In the genomic region with DNA sequence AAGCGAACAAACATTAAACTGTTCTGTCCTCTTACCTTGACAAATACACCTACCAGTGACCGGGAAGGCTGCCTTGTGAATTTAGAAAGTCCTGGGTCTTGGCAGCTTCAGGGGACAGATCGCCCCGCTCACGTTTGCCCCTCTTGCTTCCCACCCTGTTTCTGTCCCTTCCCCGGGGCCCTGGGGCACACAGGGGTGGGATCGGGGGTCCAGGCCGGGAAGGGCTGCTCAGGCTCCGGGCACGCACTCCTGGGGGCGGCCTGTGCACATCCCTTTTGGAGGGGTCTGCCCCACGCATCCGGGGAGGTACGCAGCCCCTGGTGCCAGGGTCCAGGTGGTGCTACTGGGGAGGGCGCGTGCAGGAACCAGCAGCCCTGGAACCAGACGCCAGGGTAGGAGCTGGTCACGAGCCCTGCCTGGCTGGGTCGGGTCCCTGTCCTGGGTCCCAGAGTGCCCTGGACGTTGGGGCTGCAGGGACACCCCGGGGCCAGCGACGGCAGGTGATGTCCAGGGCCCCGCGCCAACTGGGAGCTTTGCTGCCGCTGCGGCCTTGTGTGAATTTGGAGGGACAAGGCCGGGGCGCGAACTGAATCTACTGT, we compare ENCODE assay signal across 13 cellular contexts. TPM values are rescaled to one million over a fixed set of nuclear protein-coding genes. Genes with fewer than 3 reads are reported as not detected.
DNase-seq lines count a peak whose midpoint lies in the region; ATAC-seq and TF ChIP-seq lines count a peak whose summit lies in the region.
"Had no signal": no experiment of that assay in that cellular context is flagged by ENCODE, and none has a peak within 500 bp of the region (broad histone marks: within the 10 kb centered on the region; RNA-seq: fewer than 3 reads in every experiment).

No MANE protein-coding gene starts in this region.

- peak in 1 of 2 donors; percentile 8 for DNase-seq in stimulated activated naive CD8-positive, alpha-beta T cell treated with anti-CD3 and anti-CD28 coated beads, Interleukin-15, amount 100 ng/mL, for 72 hours
- DNase-seq in stimulated activated naive CD8-positive, alpha-beta T cell treated with anti-CD3 and anti-CD28 coated beads, Interleukin-15, Interleukin-2, amounts not matched to agents 100 U/mL and 50 U/mL, for 24 hours = no peak
- DNase-seq in SK-N-SH (peak; percentile 46), memory B cell (ENCODE audit: low spot score in 2 of 2) (no peak), aorta (peak in 1 of 2 donors; percentile 76), UCSD-AML1 (lab: John Stamatoyannopoulos, UW; ENCODE audit: unreplicated experiment) (no peak), NCI-H2196 (lab: John Stamatoyannopoulos, UW; ENCODE audit: unreplicated experiment) (no peak)
- DNase-seq: NK-92 treated with Interleukin-12 subunit alpha and Interleukin-12 subunit beta, amount 100 ng/mL, for 24 hours had no signal

- CTCF ChIA-PET in SK-N-SH (lab: Yijun Ruan, JAX) = interaction anchor here (0.6 to 2.7 kb wide), 36 partner anchors 8 to 1688 kb away, joined by 3 to 35 read pairs (median 4); partner anchors contain the start of gene C10orf143

- H2AFZ ChIP-seq in SK-N-SH (ENCODE audit: low read depth) = no peak overlapping the region

- no peak for TF ChIP-seq RAD21 in SK-N-SH (IDR thresholded peaks at IDR 0.05; ENCODE audit: low read length)

- TF ChIP-seq CTCF in SK-N-SH (IDR thresholded peaks at IDR 0.05) = no peak

- intact Hi-C loops in aorta (cut with DNase I) = loop anchor here (5.0 to 10.0 kb wide), 2 partner anchors 1595 to 1598 kb away; no protein-coding TSS in a partner anchor

- no peaks in the 10 kb centered on the region for H3K79me2 ChIP-seq in SK-N-SH (ENCODE audit: insufficient read depth)

- peak; percentile 44 for ATAC-seq in stimulated activated naive CD8-positive, alpha-beta T cell treated with anti-CD3 and anti-CD28 coated beads, Interleukin-15, amount 100 ng/mL, for 72 hours
- no peak for ATAC-seq in stimulated activated naive CD8-positive, alpha-beta T cell treated with anti-CD3 and anti-CD28 coated beads, Interleukin-15, Interleukin-2, amounts not matched to agents 100 U/mL and 50 U/mL, for 24 hours
- ATAC-seq in memory B cell (ENCODE audit: low read depth) = no peak
- ATAC-seq in aorta (ENCODE audit: low FRiP score) = peak; percentile 10
- ATAC-seq in HG03521 (IDR thresholded peaks at IDR 0.05; ENCODE audit: unreplicated experiment) = no peak

- H3K27me3 ChIP-seq in SK-N-SH (ENCODE audit: insufficient read depth) (no peaks in the 10 kb centered on the region), aorta (ENCODE audit: control insufficient read depth in 1 of 2, insufficient read depth in 2 of 2, low read length in 1 of 2) (no peaks in the 10 kb centered on the region)
- H3K27me3 ChIP-seq: dorsolateral prefrontal cortex had no signal

- H3K36me3 ChIP-seq in SK-N-SH (replicated peaks in 1 of 2; ENCODE audit: control insufficient read depth in 1 of 2, insufficient read depth in 2 of 2, low read length in 1 of 2) (peaks cover 10 to 19% of the 10 kb centered on the region in 2 experiments), aorta (ENCODE audit: control insufficient read depth in 1 of 2, insufficient read depth in 2 of 2, low read length in 1 of 2) (peaks cover 0 to 2% of the 10 kb centered on the region in 2 donors)

- peaks cover 0 to 17% of the 10 kb centered on the region in 2 experiments; a peak in 1 of 4 replicates for H3K4me1 ChIP-seq in SK-N-SH (ENCODE audit: control insufficient read depth in 1 of 2, insufficient read depth in 2 of 2, low read depth in 1 of 2, low read length in 1 of 2)
- H3K4me1 ChIP-seq in aorta (ENCODE audit: control insufficient read depth in 1 of 2, insufficient read depth in 2 of 2, low read length in 2 of 2) = no peaks in the 10 kb centered on the region

- H3K27ac Mint-ChIP-seq in stimulated activated naive CD8-positive, alpha-beta T cell treated with anti-CD3 and anti-CD28 coated beads, Interleukin-15, amount 100 ng/mL, for 72 hours = no peak overlapping the region
- H3K27ac Mint-ChIP-seq in memory B cell = no peak overlapping the region
- H3K27ac Mint-ChIP-seq: activated naive CD8-positive, alpha-beta T cell treated with anti-CD3 and anti-CD28 coated beads, Interleukin-2, amount 10 ng/mL, durations not matched to agents 7 days and 5 days; CD8-positive, alpha-beta memory T cell had no signal

- TF ChIP-seq EP300 in SK-N-SH (IDR thresholded peaks at IDR 0.05; ENCODE audit: borderline replicate concordance in 1 of 2, low read depth in 1 of 2, low read length in 1 of 2) = no peak

- no peak overlapping the region for H3K4me2 ChIP-seq in SK-N-SH

- H3K27ac ChIP-seq in SK-N-SH (ENCODE audit: low read depth in 2 of 2, low read length in 1 of 2) = no peak overlapping the region
- no peak overlapping the region for H3K27ac ChIP-seq in aorta (ENCODE audit: low read depth in 1 of 2, low read length in 2 of 2)
- H3K27ac ChIP-seq: left lung had no signal

- POLR2A ChIA-PET in SK-N-SH (lab: Yijun Ruan, JAX) = interaction anchor here (0.8 kb wide), 1 partner anchor 79 kb away, joined by 3 read pairs; no protein-coding TSS in a partner anchor

- H3K4me3 Mint-ChIP-seq in stimulated activated naive CD8-positive, alpha-beta T cell treated with anti-CD3 and anti-CD28 coated beads, Interleukin-15, amount 100 ng/mL, for 72 hours = no peak overlapping the region
- H3K4me3 Mint-ChIP-seq in memory B cell = peak overlapping the region; percentile 43
- H3K4me3 Mint-ChIP-seq: activated naive CD8-positive, alpha-beta T cell treated with anti-CD3 and anti-CD28 coated beads, Interleukin-2, amount 10 ng/mL, durations not matched to agents 7 days and 5 days had no signal

- no peaks in the 10 kb centered on the region for H3F3A ChIP-seq in SK-N-SH (replicated peaks; ENCODE audit: insufficient read depth)

- peaks cover 19% of the 10 kb centered on the region for H3K27me3 Mint-ChIP-seq in stimulated activated naive CD8-positive, alpha-beta T cell treated with anti-CD3 and anti-CD28 coated beads, Interleukin-15, amount 100 ng/mL, for 72 hours
- H3K27me3 Mint-ChIP-seq in memory B cell = peaks cover 12% of the 10 kb centered on the region

- H3K4me3 ChIP-seq in SK-N-SH (ENCODE audit: low read depth in 2 of 2, low read length in 1 of 2) (no peak overlapping the region; a peak in 1 of 4 replicates), aorta (ENCODE audit: low read length in 2 of 2) (no peak overlapping the region)

- H3K9me3 ChIP-seq in SK-N-SH (no peaks in the 10 kb centered on the region), aorta (ENCODE audit: control insufficient read depth, low read length) (no peaks in the 10 kb centered on the region)
- H3K9me3 ChIP-seq: left lung had no signal

- H3K9me2 ChIP-seq in SK-N-SH = no peaks in the 10 kb centered on the region

- H3K36me3 Mint-ChIP-seq in memory B cell = peaks cover 11% of the 10 kb centered on the region

- H3K9ac ChIP-seq in SK-N-SH = no peak overlapping the region

- WGBS in SK-N-SH (ENCODE audit: low lambda C conversion rate) = 80% methylated on average over 17 of the region's 30 CpGs
- WGBS in aorta, 2 donors = 80 to 81% methylated on average over 29 to 30 of the region's 30 CpGs

- no peaks in the 10 kb centered on the region for H3K9me3 Mint-ChIP-seq in stimulated activated naive CD8-positive, alpha-beta T cell treated with anti-CD3 and anti-CD28 coated beads, Interleukin-15, amount 100 ng/mL, for 72 hours
- no peaks in the 10 kb centered on the region for H3K9me3 Mint-ChIP-seq in memory B cell
- H3K9me3 Mint-ChIP-seq: activated naive CD8-positive, alpha-beta T cell treated with anti-CD3 and anti-CD28 coated beads, Interleukin-2, amount 10 ng/mL, durations not matched to agents 7 days and 5 days; CD8-positive, alpha-beta memory T cell had no signal

- H4K20me1 ChIP-seq in SK-N-SH (ENCODE audit: insufficient read depth) = no peaks in the 10 kb centered on the region

- peaks cover 6% of the 10 kb centered on the region for H3K4me1 Mint-ChIP-seq in stimulated activated naive CD8-positive, alpha-beta T cell treated with anti-CD3 and anti-CD28 coated beads, Interleukin-15, amount 100 ng/mL, for 72 hours
- peaks cover 7% of the 10 kb centered on the region for H3K4me1 Mint-ChIP-seq in memory B cell
- H3K4me1 Mint-ChIP-seq: activated naive CD8-positive, alpha-beta T cell treated with anti-CD3 and anti-CD28 coated beads, Interleukin-2, amount 10 ng/mL, durations not matched to agents 7 days and 5 days had no signal

TF ChIP-seq in SK-N-SH, 30 proteins besides CTCF, POLR2A, EP300 and RAD21:
- TF ChIP-seq, protein P1, sequence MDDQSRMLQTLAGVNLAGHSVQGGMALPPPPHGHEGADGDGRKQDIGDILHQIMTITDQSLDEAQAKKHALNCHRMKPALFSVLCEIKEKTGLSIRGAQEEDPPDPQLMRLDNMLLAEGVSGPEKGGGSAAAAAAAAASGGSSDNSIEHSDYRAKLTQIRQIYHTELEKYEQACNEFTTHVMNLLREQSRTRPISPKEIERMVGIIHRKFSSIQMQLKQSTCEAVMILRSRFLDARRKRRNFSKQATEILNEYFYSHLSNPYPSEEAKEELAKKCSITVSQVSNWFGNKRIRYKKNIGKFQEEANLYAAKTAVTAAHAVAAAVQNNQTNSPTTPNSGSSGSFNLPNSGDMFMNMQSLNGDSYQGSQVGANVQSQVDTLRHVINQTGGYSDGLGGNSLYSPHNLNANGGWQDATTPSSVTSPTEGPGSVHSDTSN (IDR thresholded peaks at IDR 0.05) = no peak
- TF ChIP-seq FOXM1 (IDR thresholded peaks at IDR 0.05; ENCODE audit: low read depth) = no peak
- no peak for TF ChIP-seq FOSL2 (IDR thresholded peaks at IDR 0.05; ENCODE audit: borderline replicate concordance, low read depth)
- no peak for TF ChIP-seq MAX (IDR thresholded peaks at IDR 0.05; ENCODE audit: low read depth)

RNA-seq across cellular contexts. Expression of gene GLRX3, which starts 53.4 kb away (rescaled TPM):
- polyA plus RNA-seq in SK-N-SH (2012; rRNA removed) (88.1 and 93.8 TPM in 2 replicates), aorta (10 to 100 TPM; 58.2 to 95.3 TPM)
- polyA plus RNA-seq in SK-N-SH (2012; cell fraction: cytosol; rRNA removed) = 91.5 and 117 TPM in 2 replicates
- 63.8 and 91.4 TPM in 2 replicates for polyA plus RNA-seq in SK-N-SH (2012; cell fraction: nucleus; rRNA removed)
- total RNA-seq in aorta = 10 to 100 TPM; 47.1 to 50.0 TPM

Comparison
In these comparisons a context has a peak if more than half of its experiments do, and no peak if none do; other contexts are left out.
1. ATAC-seq: peak in stimulated activated naive CD8-positive, alpha-beta T cell treated with anti-CD3 and anti-CD28 coated beads, Interleukin-15, amount 100 ng/mL, for 72 hours (single experiment) and aorta (single experiment); none in stimulated activated naive CD8-positive, alpha-beta T cell treated with anti-CD3 and anti-CD28 coated beads, Interleukin-15, Interleukin-2, amounts not matched to agents 100 U/mL and 50 U/mL, for 24 hours (single experiment), memory B cell (single experiment) and HG03521 (single experiment).